ENCODE assay signal across 8 cellular contexts in the genomic region with DNA sequence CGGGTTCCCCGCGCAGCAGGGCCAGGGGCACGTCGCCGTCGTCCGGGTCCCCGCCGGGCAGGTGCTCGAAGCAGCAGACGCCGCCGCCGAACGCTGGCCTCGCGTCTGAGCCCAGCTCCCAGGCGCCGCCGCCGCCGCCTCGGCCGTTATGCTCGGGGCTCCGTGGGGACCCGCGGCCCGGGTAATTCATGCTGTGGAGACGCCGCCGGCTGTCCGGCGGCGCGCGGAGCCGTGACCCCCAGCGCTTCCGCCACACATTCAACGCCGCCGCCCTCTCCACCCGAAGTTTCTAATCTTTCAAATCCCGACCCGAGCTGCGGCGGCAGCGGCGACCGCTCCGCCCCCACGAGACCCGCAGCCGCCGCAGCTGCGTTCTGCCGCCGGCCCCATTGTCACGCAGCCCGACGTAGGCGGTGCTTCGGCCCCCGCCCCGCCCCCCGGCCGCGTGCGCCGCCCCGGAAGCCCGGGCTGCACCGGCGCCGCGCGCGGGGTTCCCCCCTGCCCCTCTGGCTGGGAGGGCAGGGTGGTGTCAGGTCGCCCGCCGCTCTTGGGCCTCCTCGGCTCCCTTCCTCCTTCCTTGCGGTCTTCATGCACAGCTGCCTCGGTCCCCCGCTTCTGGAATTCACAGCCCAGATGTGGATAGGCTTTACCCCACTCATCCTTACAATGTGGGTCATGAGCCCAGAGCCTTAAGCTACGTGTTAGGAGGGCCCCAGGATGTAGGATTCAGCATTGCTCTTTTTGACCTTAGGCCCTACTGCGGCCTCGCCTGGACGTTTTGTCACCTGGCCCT. TPM values are rescaled to one million over a fixed set of nuclear protein-coding genes. Genes with fewer than 3 reads are reported as not detected.
DNase-seq lines count a peak whose midpoint lies in the region; TF ChIP-seq lines count a peak whose summit lies in the region.

A gene (minus strand): TSS at position 415 of the 793 bp plus-strand sequence. CDS start 225 bp downstream, at position 190.

- H3K4me2 ChIP-seq in OCI-LY7 (ENCODE audit: low read length), result peak within 1 kb of the TSS; percentile 86

- H3K4me1 ChIP-seq in Caco-2 (peaks cover 4% of the 10 kb centered on the region; the same call in 1 of the 2 replicates), OCI-LY7 (ENCODE audit: insufficient read depth, low read length, poor library complexity, severe bottlenecking) (peaks cover 31% of the 10 kb centered on the region), mucosa of rectum (ENCODE audit: control insufficient read depth in 2 of 2, insufficient read depth in 2 of 2, low read length in 2 of 2) (peaks cover 8 to 18% of the 10 kb centered on the region in 2 donors)

- H3K4me3 ChIP-seq in Caco-2 (ENCODE audit: low read depth, low read length), result peak within 1 kb of the TSS; percentile 73
- peak within 1 kb of the TSS; percentile 85 for H3K4me3 ChIP-seq in OCI-LY7 (ENCODE audit: low read depth, low read length, poor library complexity, severe bottlenecking)
- H3K4me3 ChIP-seq in epithelial cell of proximal tubule (ENCODE audit: low read depth, low read length), result peak within 1 kb of the TSS; percentile 86
- H3K4me3 ChIP-seq in mucosa of rectum (ENCODE audit: low read length in 2 of 2), result peak within 1 kb of the TSS; percentile 76 to 85

- H3K79me2 ChIP-seq in OCI-LY7 (ENCODE audit: insufficient read depth, low read depth, low read length), result peaks cover 43% of the 10 kb centered on the region

- H4K20me1 ChIP-seq in OCI-LY7 (ENCODE audit: insufficient read depth, low read length), result peaks cover 33% of the 10 kb centered on the region

- BruUV-seq in Caco-2 (replicated peaks; lab: Mats Ljungman, UMichigan), result no TSS peak
- no TSS peak for BruUV-seq in OCI-LY7 (replicated peaks; lab: Mats Ljungman, UMichigan)

- peak within 1 kb of the TSS; percentile 98 for H3K4me3 Mint-ChIP-seq in Caco-2 (ENCODE audit: unreplicated experiment)

- H3K27ac Mint-ChIP-seq in Caco-2 (ENCODE audit: unreplicated experiment), result peak within 1 kb of the TSS; percentile 94

- peaks cover 19% of the 10 kb centered on the region for H3K4me1 Mint-ChIP-seq in Caco-2 (ENCODE audit: low read depth, unreplicated experiment)

- peak within 1 kb of the TSS; percentile 75 to 82 for H3K9ac ChIP-seq in mucosa of rectum (ENCODE audit: low read depth in 1 of 2, low read length in 2 of 2)

- no peaks in the 10 kb centered on the region for H3K9me3 Mint-ChIP-seq in Caco-2 (ENCODE audit: unreplicated experiment)

- DNase-seq in Caco-2 (peak; percentile 67 to 80), GM20000 (ENCODE audit: low spot score) (peak; percentile 96), HT1080 (ENCODE audit: low read depth) (peak; percentile 51), OCI-LY7 (ENCODE audit: low spot score) (peak; percentile 89), activated T-cell treated with anti-CD3 and anti-CD28 coated beads for 4 hours (peak; percentile 74), epithelial cell of proximal tubule (ENCODE audit: low read depth) (no peak)
- DNase-seq in stimulated activated CD8-positive, alpha-beta memory T cell treated with anti-CD3 and anti-CD28 coated beads, Interleukin-7, amount 100 ng/mL, for 1 hour (ENCODE audit: low read depth in 2 of 2), result peak; percentile 67 to 72

- CTCF ChIA-PET in Caco-2 (lab: Charles Lee), result interaction anchor here (1.4 kb wide), 1 partner anchor 64 kb away, joined by 7 read pairs; no protein-coding TSS in a partner anchor
- CTCF ChIA-PET in OCI-LY7 (lab: Charles Lee; ENCODE audit: unreplicated experiment), result interaction anchor here (0.6 to 0.9 kb wide), 2 partner anchors 44 to 1011 kb away, joined by 3 to 4 read pairs; no protein-coding TSS in a partner anchor

- H3K9me3 ChIP-seq in Caco-2 (no peaks in the 10 kb centered on the region; the same call in 1 of the 2 replicates), OCI-LY7 (ENCODE audit: low read length) (no peaks in the 10 kb centered on the region), mucosa of rectum (ENCODE audit: control insufficient read depth in 2 of 2, low read length in 2 of 2) (no peaks in the 10 kb centered on the region)

- no peaks in the 10 kb centered on the region for H3K36me3 Mint-ChIP-seq in Caco-2 (ENCODE audit: insufficient read depth, unreplicated experiment)

- H3K36me3 ChIP-seq in Caco-2 (ENCODE audit: control insufficient read depth, insufficient read depth, low read length) (no peaks in the 10 kb centered on the region), OCI-LY7 (ENCODE audit: insufficient read depth, low read length) (peaks cover 6% of the 10 kb centered on the region; the same call in 1 of the 2 replicates), mucosa of rectum (ENCODE audit: control insufficient read depth in 2 of 2, insufficient read depth in 2 of 2, low read length in 2 of 2) (no peaks in the 10 kb centered on the region)

- TF ChIP-seq CTCF in Caco-2 (IDR thresholded peaks at IDR 0.05; ENCODE audit: insufficient read depth in 1 of 2, low read depth in 1 of 2, low read length in 1 of 2, severe bottlenecking in 1 of 2, unreplicated experiment in 1 of 2) (no peak), GM20000 (IDR thresholded peaks at IDR 0.05; ENCODE audit: extremely low read depth, missing control alignments) (no peak), OCI-LY7 (conservative IDR thresholded peaks at IDR 0.05; ENCODE audit: low read length) (no peak), epithelial cell of proximal tubule (conservative IDR thresholded peaks at IDR 0.05; ENCODE audit: low read depth, low read length) (no peak)

- peak within 1 kb of the TSS; percentile 87 for H2AFZ ChIP-seq in OCI-LY7 (ENCODE audit: low read length)

- intact Hi-C loops in Caco-2 (cut with micrococcal nuclease; ENCODE audit: unreplicated experiment), result no loop called here
- intact Hi-C loops in OCI-LY7 (cut with micrococcal nuclease; ENCODE audit: unreplicated experiment), result loop anchor here (1.0 to 5.0 kb wide), 5 partner anchors 44 to 1244 kb away; a partner anchor contains a TSS

- H3K9me2 ChIP-seq in OCI-LY7 (ENCODE audit: insufficient read depth, low read length), result no peaks in the 10 kb centered on the region

- no peaks in the 10 kb centered on the region for H3K27me3 Mint-ChIP-seq in Caco-2 (ENCODE audit: insufficient read depth, unreplicated experiment)

- POLR2A ChIA-PET in Caco-2 (lab: Charles Lee), result interaction anchor here (1.0 kb wide), 1 partner anchor 202 kb away, joined by 3 read pairs; no protein-coding TSS in a partner anchor
- POLR2A ChIA-PET in OCI-LY7 (lab: Charles Lee), result interaction anchor here (0.8 to 3.5 kb wide), 8 partner anchors 9 to 65 kb away, joined by 3 to 38 read pairs (median 6); no protein-coding TSS in a partner anchor

- H3K27me3 ChIP-seq in Caco-2 (replicated peaks; ENCODE audit: control insufficient read depth, insufficient read depth, low read length) (no peaks in the 10 kb centered on the region), mucosa of rectum (ENCODE audit: control insufficient read depth in 2 of 2, insufficient read depth in 2 of 2, low read length in 2 of 2) (no peaks in the 10 kb centered on the region)

- H3K27ac ChIP-seq in OCI-LY7 (ENCODE audit: low read depth, low read length, poor library complexity, severe bottlenecking) (peak within 1 kb of the TSS; percentile 81), mucosa of rectum (ENCODE audit: low read depth in 2 of 2, low read length in 2 of 2) (peak within 1 kb of the TSS; percentile 82 to 86)

RNA-seq across cellular contexts. Expression of the gene that starts here (rescaled TPM):
- total RNA-seq in Caco-2 (2022) (8.8 and 9.0 TPM in 2 replicates), OCI-LY7 (2022) (43.3 and 45.2 TPM in 2 replicates), epithelial cell of proximal tubule (4.1 and 7.1 TPM in 2 replicates)
- total RNA-seq in HT1080 (2014; rRNA removed; shearing (Covaris generic)), result 7.3 and 8.3 TPM in 2 replicates
- polyA plus RNA-seq in HT1080 (2015; cell fraction: cytosol; rRNA removed), result 5.4 and 7.1 TPM in 2 replicates
- 17.1 and 18.7 TPM in 2 replicates for polyA plus RNA-seq in HT1080 (2015; cell fraction: nucleus; rRNA removed)
- total RNA-seq in OCI-LY7 (2014; rRNA removed; shearing (Covaris generic)), result 26.7 and 28.7 TPM in 2 replicates
